18 cellular contexts compared by ENCODE assay signal in genomic region chr17:76049239-76049638, GRCh38. TPM values are rescaled to one million over a fixed set of nuclear protein-coding genes. Genes with fewer than 3 reads are reported as not detected.
DNase-seq lines count a peak whose midpoint lies in the region; ATAC-seq and TF ChIP-seq lines count a peak whose summit lies in the region.
"Had no signal": no experiment of that assay in that cellular context is flagged by ENCODE, and none has a peak within 500 bp of the region (broad histone marks: within the 10 kb centered on the region; RNA-seq: fewer than 3 reads in every experiment).

No MANE protein-coding gene starts in this region.

- peaks cover 4% of the 10 kb centered on the region for H3K4me1 ChIP-seq in CD4-positive, CD25-positive, alpha-beta regulatory T cell (ENCODE audit: control insufficient read depth, insufficient read depth, low read length, poor library complexity, severe bottlenecking)
- peaks cover 9% of the 10 kb centered on the region; the same call in 1 of the 2 replicates for H3K4me1 ChIP-seq in GM23338 (ENCODE audit: insufficient read depth)

- peaks cover 90% of the 10 kb centered on the region for H3K36me3 ChIP-seq in CD4-positive, CD25-positive, alpha-beta regulatory T cell (ENCODE audit: control insufficient read depth, insufficient read depth, low read length)
- H3K36me3 ChIP-seq in GM23338 (ENCODE audit: insufficient read depth) = peaks cover 42% of the 10 kb centered on the region

- H3K4me3 ChIP-seq in CD4-positive, CD25-positive, alpha-beta regulatory T cell (ENCODE audit: low read depth, low read length) = no peak overlapping the region
- no peak overlapping the region for H3K4me3 ChIP-seq in GM23338
- H3K4me3 ChIP-seq: pancreas, stomach had no signal

- H3K27ac Mint-ChIP-seq in CD4-positive, CD25-positive, alpha-beta regulatory T cell = peak overlapping the region; percentile 27 to 80 (median 80)
- H3K27ac Mint-ChIP-seq in GM23338 = peak overlapping the region; percentile 14; the same call in 1 of the 2 replicates
- peak overlapping the region; percentile 25 for H3K27ac Mint-ChIP-seq in activated T-helper 1 cell treated with anti-CD3 and anti-CD28 coated beads, Interleukin-12 subunit alpha, Interleukin-12 subunit beta, Interleukin-2, Interleukin-4 antibody, amounts not matched to agents 30 ng/mL and 10 ng/mL and 1 ng/mL, durations not matched to agents 14 hours and 24 hours and 36 hours

- TF ChIP-seq CTCF in GM23338 (conservative IDR thresholded peaks at IDR 0.05; ENCODE audit: low read depth in 2 of 2) = no peak

- intact Hi-C loops in activated T-helper 1 cell treated with anti-CD3 and anti-CD28 coated beads, Interleukin-12 subunit alpha, Interleukin-12 subunit beta, Interleukin-2, Interleukin-4 antibody, amounts not matched to agents 30 ng/mL and 10 ng/mL and 1 ng/mL, durations not matched to agents 14 hours and 24 hours and 36 hours (cut with micrococcal nuclease) = no loop called here

- H3K4me3 Mint-ChIP-seq in CD4-positive, CD25-positive, alpha-beta regulatory T cell = no peak overlapping the region
- H3K4me3 Mint-ChIP-seq in GM23338 = no peak overlapping the region
- no peak overlapping the region for H3K4me3 Mint-ChIP-seq in activated T-helper 1 cell treated with anti-CD3 and anti-CD28 coated beads, Interleukin-12 subunit alpha, Interleukin-12 subunit beta, Interleukin-2, Interleukin-4 antibody, amounts not matched to agents 30 ng/mL and 10 ng/mL and 1 ng/mL, durations not matched to agents 14 hours and 24 hours and 36 hours

- peaks cover 53% of the 10 kb centered on the region for H3K36me3 Mint-ChIP-seq in CD4-positive, CD25-positive, alpha-beta regulatory T cell
- peaks cover 73% of the 10 kb centered on the region for H3K36me3 Mint-ChIP-seq in GM23338 (ENCODE audit: low read depth)
- peaks cover 62% of the 10 kb centered on the region for H3K36me3 Mint-ChIP-seq in activated T-helper 1 cell treated with anti-CD3 and anti-CD28 coated beads, Interleukin-12 subunit alpha, Interleukin-12 subunit beta, Interleukin-2, Interleukin-4 antibody, amounts not matched to agents 30 ng/mL and 10 ng/mL and 1 ng/mL, durations not matched to agents 14 hours and 24 hours and 36 hours (ENCODE audit: low read depth)

- H3K27me3 Mint-ChIP-seq in CD4-positive, CD25-positive, alpha-beta regulatory T cell = no peaks in the 10 kb centered on the region
- peaks cover 1% of the 10 kb centered on the region for H3K27me3 Mint-ChIP-seq in GM23338 (ENCODE audit: insufficient read depth, low read depth, poor library complexity)
- H3K27me3 Mint-ChIP-seq in activated T-helper 1 cell treated with anti-CD3 and anti-CD28 coated beads, Interleukin-12 subunit alpha, Interleukin-12 subunit beta, Interleukin-2, Interleukin-4 antibody, amounts not matched to agents 30 ng/mL and 10 ng/mL and 1 ng/mL, durations not matched to agents 14 hours and 24 hours and 36 hours (ENCODE audit: insufficient read depth) = no peaks in the 10 kb centered on the region

- peaks cover 15% of the 10 kb centered on the region for H4K20me1 ChIP-seq in GM23338 (replicated peaks; ENCODE audit: insufficient read depth)

- no peak for ATAC-seq in CD4-positive, CD25-positive, alpha-beta regulatory T cell (ENCODE audit: low read depth in 2 of 2)
- no peak for ATAC-seq in GM23338
- ATAC-seq in GM21576 (IDR thresholded peaks at IDR 0.05; ENCODE audit: unreplicated experiment) = no peak
- ATAC-seq in HG02759 (IDR thresholded peaks at IDR 0.05; ENCODE audit: unreplicated experiment) = no peak
- no peak for ATAC-seq in activated CD4-positive, CD25-positive, alpha-beta regulatory T cell treated with anti-CD3 and anti-CD28 coated beads, Interleukin-2, amount 50 U/mL, for 24 hours
- ATAC-seq: left cardiac atrium, pancreas had no signal

- H3K27ac ChIP-seq in CD4-positive, CD25-positive, alpha-beta regulatory T cell (ENCODE audit: insufficient read depth, low read length, poor library complexity, severe bottlenecking) = peak overlapping the region; percentile 64
- H3K27ac ChIP-seq in GM23338 (ENCODE audit: low read depth) = peak overlapping the region; percentile 74
- H3K27ac ChIP-seq: pancreas, stomach had no signal

- peaks cover 14% of the 10 kb centered on the region; the same call in 1 of the 2 replicates for H3K79me2 ChIP-seq in GM23338 (replicated peaks; ENCODE audit: insufficient read depth)

- H3K9me2 ChIP-seq in GM23338 (ENCODE audit: insufficient read depth) = no peaks in the 10 kb centered on the region

- no peak overlapping the region for H2AFZ ChIP-seq in GM23338

- H3K4me2 ChIP-seq in GM23338 = no peak overlapping the region

- no peak for DNase-seq in CD4-positive, CD25-positive, alpha-beta regulatory T cell
- no peak for DNase-seq in GM23338 (ENCODE audit: low spot score)
- no peak for DNase-seq in activated T-helper 1 cell treated with anti-CD3 and anti-CD28 coated beads, Interleukin-12 subunit alpha, Interleukin-12 subunit beta, Interleukin-2, Interleukin-4 antibody, amounts not matched to agents 30 ng/mL and 10 ng/mL and 1 ng/mL, durations not matched to agents 14 hours and 24 hours and 36 hours (ENCODE audit: low spot score)
- DNase-seq in myocyte (ENCODE audit: low read depth) = peak; percentile 24
- DNase-seq in DMS53 treated with DMSO at 0.1 percent for 48 hours (lab: John Stamatoyannopoulos, UW; ENCODE audit: unreplicated experiment) = no peak
- DNase-seq: Caco-2; foreskin fibroblast; HCEC 1CT; left cardiac atrium; NCI-H187 treated with DMSO at 0.1 percent for 48 hours; pancreas; stimulated activated CD4-positive, alpha-beta T cell treated with anti-CD3 and anti-CD28 coated beads, Interleukin-2, amount 100 ng/mL, for 24 hours; stomach had no signal

- H3K27me3 ChIP-seq in CD4-positive, CD25-positive, alpha-beta regulatory T cell (ENCODE audit: control insufficient read depth, insufficient read depth, low read length) = no peaks in the 10 kb centered on the region
- no peaks in the 10 kb centered on the region for H3K27me3 ChIP-seq in GM23338 (ENCODE audit: insufficient read depth)
- H3K27me3 ChIP-seq: pancreas, stomach had no signal

- H3K4me1 Mint-ChIP-seq in CD4-positive, CD25-positive, alpha-beta regulatory T cell = peaks cover 0 to 29% (median 15%) of the 10 kb centered on the region in 4 donors
- peaks cover 5% of the 10 kb centered on the region; the same call in 2 of the 3 replicates for H3K4me1 Mint-ChIP-seq in GM23338
- H3K4me1 Mint-ChIP-seq in activated T-helper 1 cell treated with anti-CD3 and anti-CD28 coated beads, Interleukin-12 subunit alpha, Interleukin-12 subunit beta, Interleukin-2, Interleukin-4 antibody, amounts not matched to agents 30 ng/mL and 10 ng/mL and 1 ng/mL, durations not matched to agents 14 hours and 24 hours and 36 hours (ENCODE audit: low read depth) = peaks cover 13% of the 10 kb centered on the region

- H3F3A ChIP-seq in GM23338 (replicated peaks; ENCODE audit: low read depth) = peaks cover 15% of the 10 kb centered on the region; the same call in 1 of the 2 replicates

- H3K9me3 ChIP-seq in CD4-positive, CD25-positive, alpha-beta regulatory T cell (ENCODE audit: control insufficient read depth in 2 of 2, low read length in 2 of 2) = no peaks in the 10 kb centered on the region
- H3K9me3 ChIP-seq: Caco-2, pancreas, stomach had no signal

- no peaks in the 10 kb centered on the region for H3K9me3 Mint-ChIP-seq in CD4-positive, CD25-positive, alpha-beta regulatory T cell
- H3K9me3 Mint-ChIP-seq in GM23338 = no peaks in the 10 kb centered on the region
- H3K9me3 Mint-ChIP-seq in activated T-helper 1 cell treated with anti-CD3 and anti-CD28 coated beads, Interleukin-12 subunit alpha, Interleukin-12 subunit beta, Interleukin-2, Interleukin-4 antibody, amounts not matched to agents 30 ng/mL and 10 ng/mL and 1 ng/mL, durations not matched to agents 14 hours and 24 hours and 36 hours = no peaks in the 10 kb centered on the region

RNA-seq across cellular contexts. Expression of gene EVPL, which starts 22.1 kb away (rescaled TPM):
- 0.15 TPM for total RNA-seq in CD4-positive, CD25-positive, alpha-beta regulatory T cell
- under 1 TPM in 1 of 4 donors, not detected in 3; 0.05 TPM for polyA plus RNA-seq in CD4-positive, CD25-positive, alpha-beta regulatory T cell
- total RNA-seq in GM23338 (2014; rRNA removed; shearing (Covaris generic)) = 0.62 and 1.3 TPM in 2 replicates
- 0.47 and 0.59 TPM in 2 replicates for polyA plus RNA-seq in GM23338 (2016; fragmentation: Nextera tagmentation; extraction: Ambion mirVana)
- total RNA-seq in activated T-helper 1 cell treated with anti-CD3 and anti-CD28 coated beads, Interleukin-12 subunit alpha, Interleukin-12 subunit beta, Interleukin-2, Interleukin-4 antibody, amounts not matched to agents 30 ng/mL and 10 ng/mL and 1 ng/mL, durations not matched to agents 14 hours and 24 hours and 36 hours = 0.02 and 0.05 TPM in 2 replicates
- not detected in 2 replicates for total RNA-seq in myocyte
- polyA plus RNA-seq in myocyte (2012) = not detected
- total RNA-seq: RPMI7951 had no signal

RNA-seq across cellular contexts. Expression of gene SRP68, which starts 23.1 kb away (rescaled TPM):
- 68.8 TPM for total RNA-seq in CD4-positive, CD25-positive, alpha-beta regulatory T cell
- polyA plus RNA-seq in CD4-positive, CD25-positive, alpha-beta regulatory T cell = 10 to 100 TPM; 71.6 to 81.0 (median 74.5) TPM
- 60.3 and 62.8 TPM in 2 replicates for total RNA-seq in GM23338 (2014; rRNA removed; shearing (Covaris generic))
- 30.7 and 34.2 TPM in 2 replicates for polyA plus RNA-seq in GM23338 (2016; fragmentation: Nextera tagmentation; extraction: Ambion mirVana)
- total RNA-seq in activated T-helper 1 cell treated with anti-CD3 and anti-CD28 coated beads, Interleukin-12 subunit alpha, Interleukin-12 subunit beta, Interleukin-2, Interleukin-4 antibody, amounts not matched to agents 30 ng/mL and 10 ng/mL and 1 ng/mL, durations not matched to agents 14 hours and 24 hours and 36 hours = 177 and 184 TPM in 2 replicates
- total RNA-seq in myocyte = 32.5 and 41.7 TPM in 2 replicates
- 60.6 TPM for polyA plus RNA-seq in myocyte (2012)

RNA-seq across cellular contexts. Expression of gene GALR2, which starts 25.3 kb away (rescaled TPM):
- total RNA-seq in CD4-positive, CD25-positive, alpha-beta regulatory T cell = 0.86 TPM
- under 1 TPM in 2 of 4 donors, not detected in 2; 0.41 to 0.62 TPM for polyA plus RNA-seq in CD4-positive, CD25-positive, alpha-beta regulatory T cell
- total RNA-seq in GM23338 (2014; rRNA removed; shearing (Covaris generic)) = 0.70 and 2.2 TPM in 2 replicates
- polyA plus RNA-seq in GM23338 (2016; fragmentation: Nextera tagmentation; extraction: Ambion mirVana) = 0.50 and 0.80 TPM in 2 replicates
- total RNA-seq in activated T-helper 1 cell treated with anti-CD3 and anti-CD28 coated beads, Interleukin-12 subunit alpha, Interleukin-12 subunit beta, Interleukin-2, Interleukin-4 antibody, amounts not matched to agents 30 ng/mL and 10 ng/mL and 1 ng/mL, durations not matched to agents 14 hours and 24 hours and 36 hours = 3.6 and 3.7 TPM in 2 replicates
- total RNA-seq in myocyte = not detected in 2 replicates
- 0.09 TPM for polyA plus RNA-seq in myocyte (2012)
- total RNA-seq: left cardiac atrium, RPMI7951, stomach had no signal

RNA-seq across cellular contexts. Expression of gene ZACN, which starts 29.7 kb away (rescaled TPM):
- total RNA-seq in CD4-positive, CD25-positive, alpha-beta regulatory T cell = 0.42 TPM
- polyA plus RNA-seq in CD4-positive, CD25-positive, alpha-beta regulatory T cell = 1 to 10 TPM in 1 of 4 donors, under 1 TPM in 3; 0.24 to 2.0 (median 0.62) TPM
- not detected in 2 replicates for total RNA-seq in GM23338 (2014; rRNA removed; shearing (Covaris generic))
- polyA plus RNA-seq in GM23338 (2016; fragmentation: Nextera tagmentation; extraction: Ambion mirVana) = 0.47 and 0.82 TPM in 2 replicates
- 2.7 and 2.9 TPM in 2 replicates for total RNA-seq in activated T-helper 1 cell treated with anti-CD3 and anti-CD28 coated beads, Interleukin-12 subunit alpha, Interleukin-12 subunit beta, Interleukin-2, Interleukin-4 antibody, amounts not matched to agents 30 ng/mL and 10 ng/mL and 1 ng/mL, durations not matched to agents 14 hours and 24 hours and 36 hours
- not detected in 2 replicates for total RNA-seq in myocyte
- polyA plus RNA-seq in myocyte (2012) = 14.7 TPM
- total RNA-seq: left cardiac atrium, mucosa of gallbladder, RPMI7951, stomach had no signal

RNA-seq across cellular contexts. Expression of gene CDK3, which starts 48.6 kb away (rescaled TPM):
- total RNA-seq in CD4-positive, CD25-positive, alpha-beta regulatory T cell = 11.6 TPM
- polyA plus RNA-seq in CD4-positive, CD25-positive, alpha-beta regulatory T cell = 1 to 10 TPM in 1 of 4 donors, under 1 TPM in 3; 0.17 to 1.0 (median 0.50) TPM
- 5.9 and 10.2 TPM in 2 replicates for total RNA-seq in GM23338 (2014; rRNA removed; shearing (Covaris generic))
- 7.8 and 7.9 TPM in 2 replicates for polyA plus RNA-seq in GM23338 (2016; fragmentation: Nextera tagmentation; extraction: Ambion mirVana)
- 4.9 and 5.3 TPM in 2 replicates for total RNA-seq in activated T-helper 1 cell treated with anti-CD3 and anti-CD28 coated beads, Interleukin-12 subunit alpha, Interleukin-12 subunit beta, Interleukin-2, Interleukin-4 antibody, amounts not matched to agents 30 ng/mL and 10 ng/mL and 1 ng/mL, durations not matched to agents 14 hours and 24 hours and 36 hours
- total RNA-seq in myocyte = 3.6 and 4.9 TPM in 2 replicates
- 6.2 TPM for polyA plus RNA-seq in myocyte (2012)

Comparison
In these comparisons a context has a peak if more than half of its experiments do, and no peak if none do; other contexts are left out.
1. H3K27ac Mint-ChIP-seq: peak in every context shown above with its lines; median percentile 80 in CD4-positive, CD25-positive, alpha-beta regulatory T cell; 25 in activated T-helper 1 cell treated with anti-CD3 and anti-CD28 coated beads, Interleukin-12 subunit alpha, Interleukin-12 subunit beta, Interleukin-2, Interleukin-4 antibody, amounts not matched to agents 30 ng/mL and 10 ng/mL and 1 ng/mL, durations not matched to agents 14 hours and 24 hours and 36 hours; 14 in GM23338.